Comparison of ENCODE assay signal across 8 cellular contexts in the genomic region with DNA sequence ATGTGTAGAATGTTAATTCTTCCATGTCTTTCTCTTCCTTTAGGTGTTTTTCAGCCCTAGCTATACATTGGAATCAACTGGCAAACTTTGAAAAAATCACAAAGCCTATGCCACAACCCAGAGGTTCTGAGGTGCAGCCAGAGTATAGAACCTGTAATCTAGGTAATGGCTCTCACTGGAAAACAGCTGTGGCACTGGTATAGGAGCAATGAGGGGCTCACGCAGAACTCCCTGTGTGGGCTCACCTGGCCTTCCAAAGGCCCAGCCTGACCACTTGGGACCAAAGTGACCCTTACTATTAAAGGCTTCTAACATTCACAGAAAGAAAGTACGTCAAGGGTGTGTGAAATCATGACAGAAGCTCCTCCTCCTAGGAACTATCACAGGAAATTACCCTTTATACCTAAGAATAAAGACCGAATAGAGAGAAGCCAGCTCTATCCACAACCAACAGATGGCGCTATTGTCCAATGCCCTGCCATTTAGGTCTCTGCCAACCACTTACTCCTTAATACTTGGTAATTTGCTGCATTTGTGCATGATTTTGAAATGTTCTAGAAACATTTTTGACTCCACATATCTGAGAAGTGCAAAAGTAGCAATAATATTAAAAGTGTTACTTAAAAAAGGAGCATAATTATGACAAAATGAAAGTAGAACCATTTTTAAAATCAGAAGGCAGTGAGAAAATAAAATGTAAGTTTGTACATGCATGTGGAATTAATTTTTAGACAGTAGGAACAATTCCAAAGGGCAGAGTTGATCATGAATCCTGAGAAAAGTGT.
DNase-seq lines count a peak whose midpoint lies in the region; ATAC-seq and TF ChIP-seq lines count a peak whose summit lies in the region.

No MANE protein-coding gene starts in this region.

- no peaks in the 10 kb centered on the region for H3K79me1 ChIP-seq in mesendoderm (ENCODE audit: low read length)

- H3K23ac ChIP-seq in mesendoderm (ENCODE audit: low read length), result no peak overlapping the region

- H3K4ac ChIP-seq in mesendoderm (ENCODE audit: low read depth, low read length), result no peak overlapping the region

- no peak overlapping the region for H2BK5ac ChIP-seq in mesendoderm (ENCODE audit: low read length)

- no peak overlapping the region for H4K8ac ChIP-seq in mesendoderm (ENCODE audit: low read depth, low read length)

- H3K9me3 ChIP-seq in GM23248 (ENCODE audit: low read depth), result no peaks in the 10 kb centered on the region
- H3K9me3 ChIP-seq in T-helper 17 cell (ENCODE audit: control insufficient read depth, low read length, poor library complexity, severe bottlenecking), result no peaks in the 10 kb centered on the region
- H3K9me3 ChIP-seq in upper lobe of left lung, result no peaks in the 10 kb centered on the region

- peaks cover 12% of the 10 kb centered on the region for H3K27me3 Mint-ChIP-seq in T-helper 17 cell

- H3K18ac ChIP-seq in mesendoderm (ENCODE audit: low read length), result no peak overlapping the region

- no peak overlapping the region for H3K56ac ChIP-seq in mesendoderm (ENCODE audit: low read length)

- no peak overlapping the region for H2BK120ac ChIP-seq in mesendoderm (ENCODE audit: low read depth, low read length)

- H3F3A ChIP-seq in GM23248 (ENCODE audit: insufficient read depth), result peaks cover 26% of the 10 kb centered on the region

- H3K27ac Mint-ChIP-seq in T-helper 17 cell, result no peak overlapping the region

- TF ChIP-seq CTCF in NB4 (IDR thresholded peaks at IDR 0.05; ENCODE audit: low read depth, low read length) (peak; percentile 87), upper lobe of left lung (IDR thresholded peaks at IDR 0.05) (peak in 5 of 6 experiments; percentile 45 to 58 (median 50))

- H3K4me1 Mint-ChIP-seq in T-helper 17 cell, result no peaks in the 10 kb centered on the region

- peak; percentile 55 for ATAC-seq in T-helper 17 cell
- ATAC-seq in upper lobe of left lung (ENCODE audit: low FRiP score in 2 of 2), result peak in 1 of 2 donors; percentile 68

- H3K36me3 ChIP-seq in GM23248 (ENCODE audit: low read depth) (no peaks in the 10 kb centered on the region), mesendoderm (ENCODE audit: control insufficient read depth, insufficient read depth, low read length) (no peaks in the 10 kb centered on the region), upper lobe of left lung (no peaks in the 10 kb centered on the region)

- H3K9ac ChIP-seq in GM23248 (peak overlapping the region; percentile 11; the same call in 1 of the 2 replicates), mesendoderm (ENCODE audit: low read length) (no peak overlapping the region)

- WGBS in GM23248 (ENCODE audit: low coverage in 1 of 2, low lambda C conversion rate in 2 of 2, missing lambda C conversion rate in 2 of 2), 2 experiments, result 25 to 27% methylated on average over 4 of the region's 4 CpGs
- WGBS in mesendoderm (ENCODE audit: extremely low coverage, insufficient coverage, low lambda C conversion rate), result no CpG with 5 or more reads among the region's 4 CpGs
- WGBS in upper lobe of left lung, 2 donors, result 26 to 35% methylated on average over 4 of the region's 4 CpGs

- no peaks in the 10 kb centered on the region for H3K36me3 Mint-ChIP-seq in T-helper 17 cell (ENCODE audit: low read depth)

- H3K4me2 ChIP-seq in GM23248 (ENCODE audit: unreplicated experiment) (peak overlapping the region; percentile 39), mesendoderm (ENCODE audit: low read length) (no peak overlapping the region)

- H3K27me3 ChIP-seq in GM23248 (replicated peaks; ENCODE audit: insufficient read depth), result no peaks in the 10 kb centered on the region
- H3K27me3 ChIP-seq in mesendoderm (ENCODE audit: insufficient read depth, low read length, poor library complexity), result no peaks in the 10 kb centered on the region
- H3K27me3 ChIP-seq in upper lobe of left lung, result no peaks in the 10 kb centered on the region

- TF ChIP-seq POLR2A in NB4 (IDR thresholded peaks at IDR 0.05; ENCODE audit: extremely low read depth, insufficient read length), result no peak
- TF ChIP-seq POLR2A in upper lobe of left lung (IDR thresholded peaks at IDR 0.05), result no peak

- H2AK5ac ChIP-seq in mesendoderm (ENCODE audit: low read length), result no peak overlapping the region

- H3K4me3 ChIP-seq in GM23248 (peak overlapping the region; percentile 38), NB4 (ENCODE audit: low read depth, low read length) (no peak overlapping the region), mesendoderm (ENCODE audit: low read length) (no peak overlapping the region), upper lobe of left lung (no peak overlapping the region)

- peaks cover 30% of the 10 kb centered on the region for H3K4me1 ChIP-seq in GM23248 (ENCODE audit: insufficient read depth)
- no peaks in the 10 kb centered on the region for H3K4me1 ChIP-seq in mesendoderm (ENCODE audit: control insufficient read depth, low read depth, low read length)
- H3K4me1 ChIP-seq in upper lobe of left lung, result no peaks in the 10 kb centered on the region

- peak overlapping the region; percentile 27 for H3K27ac ChIP-seq in GM23248
- H3K27ac ChIP-seq in mesendoderm (ENCODE audit: low read depth, low read length), result no peak overlapping the region
- no peak overlapping the region for H3K27ac ChIP-seq in upper lobe of left lung

- no peak overlapping the region for H4K5ac ChIP-seq in mesendoderm (ENCODE audit: low read length)

- H3K79me2 ChIP-seq in GM23248 (ENCODE audit: insufficient read depth) (no peaks in the 10 kb centered on the region), mesendoderm (ENCODE audit: control insufficient read depth, insufficient read depth, low read length) (no peaks in the 10 kb centered on the region)

- DNase-seq in EH (ENCODE audit: low read depth) (peak; percentile 70), GM23248 (peak; percentile 80), NB4 (ENCODE audit: low read depth) (peak; percentile 57), T-helper 17 cell (peak in 1 of 3 donors; percentile 19), dedifferentiated amniotic fluid mesenchymal stem cell (ENCODE audit: extremely low spot score) (peak; percentile 83), mesendoderm (peak; percentile 67), upper lobe of left lung (peak in 1 of 2 donors; percentile 28)
- DNase-seq in NK-92 treated with Interleukin-12 subunit alpha and Interleukin-12 subunit beta, amount 100 ng/mL, for 24 hours (lab: John Stamatoyannopoulos, UW), result no peak

- peak overlapping the region; percentile 49 for H2AFZ ChIP-seq in GM23248

- in situ Hi-C loops in GM23248 (cut with MboI), result no loop called here

- H3K9me2 ChIP-seq in GM23248 (ENCODE audit: insufficient read depth), result no peaks in the 10 kb centered on the region

- H2BK15ac ChIP-seq in mesendoderm (replicated peaks; ENCODE audit: low read depth), result no peak overlapping the region

- H4K20me1 ChIP-seq in GM23248 (ENCODE audit: insufficient read depth), result no peaks in the 10 kb centered on the region

- no peak overlapping the region for H3K4me3 Mint-ChIP-seq in T-helper 17 cell

- TF ChIP-seq EP300 in upper lobe of left lung (IDR thresholded peaks at IDR 0.05), result no peak
